15 cellular contexts compared by ENCODE assay signal in the genomic region with DNA sequence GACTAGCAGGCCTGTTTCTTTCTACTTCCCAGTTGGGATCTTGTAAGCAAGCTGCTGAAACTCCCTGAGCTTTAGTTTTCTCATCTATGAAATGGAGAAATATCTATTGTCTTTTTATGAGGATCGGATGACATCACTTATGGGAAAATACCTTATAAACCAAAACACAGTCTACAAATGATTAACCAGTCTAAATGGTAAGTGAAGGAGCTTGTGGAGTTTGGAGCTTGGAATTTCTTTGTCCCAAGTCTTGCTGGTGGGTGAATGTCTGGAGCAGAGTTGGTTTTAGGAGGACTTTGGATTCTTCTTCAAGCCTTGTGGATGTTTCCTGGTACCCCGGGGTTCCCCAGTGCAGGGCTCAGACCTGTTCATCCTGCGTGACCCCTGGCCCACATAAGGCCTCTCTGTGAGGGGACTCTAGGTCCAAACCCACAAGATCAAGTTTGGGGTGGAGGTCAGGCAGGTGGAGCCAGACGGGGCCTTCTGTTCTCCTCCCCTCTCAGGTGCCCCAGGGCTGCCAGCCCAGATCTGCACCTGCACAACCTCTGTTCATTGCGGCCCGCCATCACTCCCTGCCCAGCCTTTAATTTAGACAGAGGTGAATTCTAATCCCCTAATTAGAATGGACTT. TPM values are rescaled to one million over a fixed set of nuclear protein-coding genes. Genes with fewer than 3 reads are reported as not detected.
DNase-seq lines count a peak whose midpoint lies in the region; ATAC-seq and TF ChIP-seq lines count a peak whose summit lies in the region.
"Had no signal": no experiment of that assay in that cellular context is flagged by ENCODE, and none has a peak within 500 bp of the region (broad histone marks: within the 10 kb centered on the region; RNA-seq: fewer than 3 reads in every experiment).

No MANE protein-coding gene starts in this region.

- POLR2A ChIA-PET in PC-9 (lab: Charles Lee; ENCODE audit: unreplicated experiment) = no interaction called here

- no peak overlapping the region for H2BK5ac ChIP-seq in neuronal stem cell (ENCODE audit: low read length)

- H2BK120ac ChIP-seq in neuronal stem cell (ENCODE audit: low read depth, low read length) = no peak overlapping the region

- peaks cover 0 to 7% (median 3%) of the 10 kb centered on the region in 3 donors for H3K27me3 Mint-ChIP-seq in CD14-positive monocyte (ENCODE audit: low read depth in 3 of 3)

- no peaks in the 10 kb centered on the region for H3K79me2 ChIP-seq in PC-9 (ENCODE audit: low read depth)

- DNase-seq in CD14-positive monocyte (ENCODE audit: low spot score) (peak; percentile 22), PC-9 (no peak), neuronal stem cell (ENCODE audit: low spot score) (no peak), ureter (ENCODE audit: low spot score) (no peak), NCI-H82 treated with DMSO at 0.1 percent for 48 hours (lab: John Stamatoyannopoulos, UW; ENCODE audit: unreplicated experiment) (no peak)
- no peak for DNase-seq in stimulated activated naive CD4-positive, alpha-beta T cell treated with Interleukin-2 at 50 U/mL for 16 hours (lab: John Stamatoyannopoulos, UW)
- DNase-seq: activated CD4-positive, alpha-beta T cell treated with anti-CD3 and anti-CD28 coated beads for 1 hour; endodermal cell; NCI-H1417 treated with DMSO at 0.1 percent for 48 hours; SHP77 treated with DMSO at 0.1 percent for 48 hours; T-helper 9 cell had no signal

- no peaks in the 10 kb centered on the region; the same call in 1 of the 2 replicates for H3K36me3 ChIP-seq in PC-9 (ENCODE audit: low read depth)
- no peaks in the 10 kb centered on the region for H3K36me3 ChIP-seq in esophagus (ENCODE audit: control insufficient read depth in 2 of 2, insufficient read depth in 2 of 2, low read length in 1 of 2)
- H3K36me3 ChIP-seq in neuronal stem cell (replicated peaks in 1 of 2; ENCODE audit: control insufficient read depth in 2 of 2, insufficient read depth in 2 of 2, low read length in 2 of 2) = no peaks in the 10 kb centered on the region

- peak overlapping the region; percentile 4 for H3K23ac ChIP-seq in neuronal stem cell (ENCODE audit: low read depth, low read length, poor library complexity)

- CTCF ChIA-PET in PC-9 (lab: Charles Lee) = interaction anchor here (0.5 to 1.1 kb wide), 2 partner anchors 11 to 733 kb away, joined by 4 to 6 read pairs; no protein-coding TSS in a partner anchor

- H3K9me3 ChIP-seq in PC-9 (ENCODE audit: insufficient read depth, low read depth) (peaks cover 7% of the 10 kb centered on the region), esophagus (ENCODE audit: control insufficient read depth in 2 of 2, insufficient read depth in 1 of 2, low read depth in 1 of 2, low read length in 1 of 2) (peaks cover 0 to 2% of the 10 kb centered on the region in 2 donors), neuronal stem cell (replicated peaks in 1 of 2; ENCODE audit: control insufficient read depth in 2 of 2, insufficient read depth in 1 of 2, low read depth in 1 of 2, low read length in 2 of 2) (peaks cover 0 to 3% of the 10 kb centered on the region in 2 donors)

- TSS peak; percentile 91 for BruUV-seq in PC-9 (replicated peaks; lab: Mats Ljungman, UMichigan)

- H3F3A ChIP-seq in PC-9 (ENCODE audit: insufficient read depth, low read depth) = peaks cover 29% of the 10 kb centered on the region; the same call in 1 of the 2 replicates

- no peak overlapping the region for H4K91ac ChIP-seq in neuronal stem cell (ENCODE audit: low read depth, low read length, poor library complexity)

- WGBS in esophagus, 2 donors = 78 to 80% methylated on average over 6 of the region's 6 CpGs
- WGBS in neuronal stem cell (ENCODE audit: extremely low coverage in 2 of 2, insufficient read length in 2 of 2, insufficient replicate concordance in 1 of 2), 2 donors = no CpG with 5 or more reads among the region's 6 CpGs

- H2AFZ ChIP-seq in PC-9 (0 out of 2 replicates have a peak overlapping the region, but pooled peaks have one; percentile 20), neuronal stem cell (ENCODE audit: low read length) (no peak overlapping the region)

- no peaks in the 10 kb centered on the region for H3K79me1 ChIP-seq in neuronal stem cell (ENCODE audit: low read depth, low read length)

- peak overlapping the region; percentile 65 for H3K4me2 ChIP-seq in PC-9
- H3K4me2 ChIP-seq in neuronal stem cell (ENCODE audit: insufficient read depth, low read length, poor library complexity, severe bottlenecking) = no peak overlapping the region
- H3K4me2 ChIP-seq: KMS-11 had no signal

- H3K27ac Mint-ChIP-seq in CD14-positive monocyte = peak overlapping the region in 3 of 7 donors; percentile 40 to 50 (median 47)
- H3K27ac Mint-ChIP-seq: endodermal cell had no signal

- no peak overlapping the region for H2AK5ac ChIP-seq in neuronal stem cell (ENCODE audit: low read depth, low read length)

- no peak overlapping the region for H3K18ac ChIP-seq in neuronal stem cell (ENCODE audit: low read length)

- intact Hi-C loops in CD14-positive monocyte (cut with micrococcal nuclease) (no loop called here), PC-9 (cut with micrococcal nuclease; ENCODE audit: unreplicated experiment) (loop anchor here (1.0 to 10.0 kb wide), 4 partner anchors 13 to 319 kb away; partner anchors contain the start of gene PPP1CB)

- no peak overlapping the region for H3K14ac ChIP-seq in neuronal stem cell (ENCODE audit: low read length)

- peak overlapping the region; percentile 93 for H3K27ac ChIP-seq in PC-9
- H3K27ac ChIP-seq in esophagus (ENCODE audit: low read depth in 2 of 2, low read length in 1 of 2) = peak overlapping the region; percentile 58 to 94
- no peak overlapping the region for H3K27ac ChIP-seq in neuronal stem cell (replicated peaks; ENCODE audit: low read length)
- H3K27ac ChIP-seq: KMS-11 had no signal

- no peak overlapping the region for H2BK15ac ChIP-seq in neuronal stem cell (ENCODE audit: low read length)

- H3K4me1 ChIP-seq in PC-9 (replicated peaks; ENCODE audit: insufficient read depth) (peaks cover 39% of the 10 kb centered on the region), esophagus (ENCODE audit: control insufficient read depth in 2 of 2, insufficient read depth in 2 of 2, low read length in 1 of 2) (peaks cover 0 to 19% of the 10 kb centered on the region in 2 donors), neuronal stem cell (ENCODE audit: control insufficient read depth in 2 of 2, insufficient read depth in 1 of 2, low read depth in 1 of 2, low read length in 2 of 2) (peaks cover 0 to 3% of the 10 kb centered on the region in 2 donors)

- no peak overlapping the region for H2BK12ac ChIP-seq in neuronal stem cell (ENCODE audit: low read length)

- no peaks in the 10 kb centered on the region for H4K20me1 ChIP-seq in PC-9 (ENCODE audit: insufficient read depth)

- peaks cover 0 to 4% (median 0%) of the 10 kb centered on the region in 7 donors for H3K9me3 Mint-ChIP-seq in CD14-positive monocyte

- ATAC-seq in GM18517 (IDR thresholded peaks at IDR 0.05; ENCODE audit: unreplicated experiment) = no peak

- no peaks in the 10 kb centered on the region for H3K36me3 Mint-ChIP-seq in CD14-positive monocyte

- no peak overlapping the region for H3K4me3 ChIP-seq in PC-9
- H3K4me3 ChIP-seq in esophagus (ENCODE audit: low read depth in 1 of 2, low read length in 2 of 2) = no peak overlapping the region
- H3K4me3 ChIP-seq in neuronal stem cell (ENCODE audit: low read length in 2 of 2) = no peak overlapping the region
- H3K4me3 ChIP-seq: lung had no signal

- H4K8ac ChIP-seq in neuronal stem cell (ENCODE audit: low read depth, low read length) = no peak overlapping the region

- no peak overlapping the region for H3K4me3 Mint-ChIP-seq in CD14-positive monocyte
- H3K4me3 Mint-ChIP-seq: endodermal cell had no signal

- H3K27me3 ChIP-seq in PC-9 (ENCODE audit: insufficient read depth, low read depth) = no peaks in the 10 kb centered on the region
- no peaks in the 10 kb centered on the region for H3K27me3 ChIP-seq in esophagus (ENCODE audit: control insufficient read depth in 1 of 2, insufficient read depth in 2 of 2, low read length in 2 of 2)
- H3K27me3 ChIP-seq in neuronal stem cell (ENCODE audit: control insufficient read depth in 3 of 3, insufficient read depth in 3 of 3, low read depth in 1 of 3, low read length in 3 of 3) = peaks cover 0 to 4% (median 0%) of the 10 kb centered on the region in 3 experiments

- TF ChIP-seq CTCF in CD14-positive monocyte (IDR thresholded peaks at IDR 0.05) (no peak), PC-9 (conservative IDR thresholded peaks at IDR 0.05) (no peak)

- peak overlapping the region; percentile 1 for H3K9ac ChIP-seq in neuronal stem cell (ENCODE audit: low read depth, low read length, poor library complexity)
- H3K9ac ChIP-seq: KMS-11 had no signal

- no peak overlapping the region for H3K4ac ChIP-seq in neuronal stem cell (ENCODE audit: low read length)

- peaks cover 41% of the 10 kb centered on the region for H3K4me1 Mint-ChIP-seq in CD14-positive monocyte

- no peaks in the 10 kb centered on the region for H3K9me2 ChIP-seq in PC-9 (ENCODE audit: insufficient read depth)

RNA-seq across cellular contexts. Expression of gene FOSL2, which starts 43.3 kb away (rescaled TPM):
- polyA plus RNA-seq in CD14-positive monocyte = 10 to 100 TPM; 24.8 to 28.6 TPM
- 46.0 and 60.0 TPM in 2 replicates for total RNA-seq in PC-9 (2021)
- polyA plus RNA-seq in esophagus = 10 to 100 TPM; 53.2 to 60.0 TPM
- 6.6 TPM for polyA plus RNA-seq in neuronal stem cell (2013, experiment 1 of 2)
- 6.6 TPM for polyA plus RNA-seq in neuronal stem cell (2013, experiment 2 of 2)
- 259 TPM for total RNA-seq in ureter

RNA-seq across cellular contexts. Expression of gene PLB1, which starts 59.9 kb away (rescaled TPM):
- polyA plus RNA-seq in CD14-positive monocyte (10 to 100 TPM; 20.2 to 23.9 TPM), esophagus (1 to 10 TPM in 1 of 2 donors, under 1 TPM in 1; 0.94 to 1.3 TPM)
- total RNA-seq in PC-9 (2021) (1.7 and 2.7 TPM in 2 replicates), ureter (9.9 TPM)
- polyA plus RNA-seq in neuronal stem cell (2013, experiment 1 of 2) = 0.08 TPM
- polyA plus RNA-seq in neuronal stem cell (2013, experiment 2 of 2) = 0.07 TPM
